In the genomic region with DNA sequence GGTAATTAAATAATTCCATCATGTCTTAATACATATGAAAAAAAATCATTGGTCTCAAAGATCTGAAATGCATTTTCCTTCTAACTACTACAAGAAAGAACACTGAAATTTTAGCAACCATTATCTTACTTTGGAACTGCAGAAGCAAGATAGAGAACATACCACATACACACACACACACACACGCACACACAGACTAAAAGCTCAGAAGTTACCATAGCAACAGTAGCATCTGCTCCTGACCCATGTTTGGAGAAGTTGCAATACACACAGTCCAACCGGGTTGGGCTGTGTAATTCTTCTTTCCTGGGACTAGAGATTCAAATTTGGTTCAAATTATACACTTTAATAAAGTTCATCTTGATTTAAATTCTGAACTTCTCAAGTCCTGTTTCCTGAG, we compare ENCODE assay signal across 33 cellular contexts.
DNase-seq lines count a peak whose midpoint lies in the region; ATAC-seq and TF ChIP-seq lines count a peak whose summit lies in the region.
"Had no signal": no experiment of that assay in that cellular context is flagged by ENCODE, and none has a peak within 500 bp of the region (broad histone marks: within the 10 kb centered on the region; RNA-seq: fewer than 3 reads in every experiment).

No MANE protein-coding gene starts in this region.

- H3K9ac ChIP-seq in adipocyte (ENCODE audit: low read length), result no peak overlapping the region
- H3K9ac ChIP-seq: BLaER1 treated with 17β-estradiol and CSF1 and Interleukin-3, amounts not matched to agents 10 nM and 100 nM had no signal

- no peak overlapping the region for H3K4me3 ChIP-seq in adipocyte (ENCODE audit: low read length)
- H3K4me3 ChIP-seq: BLaER1 treated with 17β-estradiol and CSF1 and Interleukin-3, amounts not matched to agents 10 nM and 100 nM; body of pancreas; dorsolateral prefrontal cortex; PC-9; prostate gland; right lobe of liver; spleen; vagina had no signal

- H3K4me1 ChIP-seq in adipocyte (ENCODE audit: control insufficient read depth, insufficient read depth, low read length), result no peaks in the 10 kb centered on the region
- H3K4me1 ChIP-seq: BLaER1 treated with 17β-estradiol and CSF1 and Interleukin-3, amounts not matched to agents 10 nM and 100 nM; body of pancreas; prostate gland; spleen; vagina had no signal

- no peaks in the 10 kb centered on the region; the same call in 1 of the 2 replicates for H3K27me3 Mint-ChIP-seq in HFFc6 (ENCODE audit: insufficient read depth)
- H3K27me3 Mint-ChIP-seq in activated T-cell treated with anti-CD3 and anti-CD28 coated beads, Interleukin-2, amount 50 U/mL, for 24 hours, result peaks cover 4% of the 10 kb centered on the region
- H3K27me3 Mint-ChIP-seq: activated CD4-positive, alpha-beta memory T cell treated with anti-CD3 and anti-CD28 coated beads for 36 hours; T-helper 17 cell had no signal

- H3K27ac Mint-ChIP-seq in HFFc6, result no peak overlapping the region
- H3K27ac Mint-ChIP-seq in activated T-cell treated with anti-CD3 and anti-CD28 coated beads, Interleukin-2, amount 50 U/mL, for 24 hours, result no peak overlapping the region
- H3K27ac Mint-ChIP-seq: activated CD4-positive, alpha-beta memory T cell treated with anti-CD3 and anti-CD28 coated beads for 36 hours; activated T-helper 1 cell treated with anti-CD3 and anti-CD28 coated beads, Interleukin-12 subunit alpha, Interleukin-12 subunit beta, Interleukin-2, Interleukin-4 antibody, amounts not matched to agents 30 ng/mL and 10 ng/mL and 1 ng/mL, durations not matched to agents 14 hours and 24 hours and 36 hours; stimulated activated naive CD8-positive, alpha-beta T cell treated with anti-CD3 and anti-CD28 coated beads, Interleukin-15, Interleukin-2, amounts not matched to agents 100 ng/mL and 50 ng/mL, for 24 hours; T-helper 17 cell had no signal

- ATAC-seq in GM21515 (IDR thresholded peaks at IDR 0.05; ENCODE audit: unreplicated experiment), result no peak
- no peak for ATAC-seq in HG03097 (IDR thresholded peaks at IDR 0.05; ENCODE audit: low FRiP score, unreplicated experiment)
- ATAC-seq: activated CD4-positive, CD25-positive, alpha-beta regulatory T cell treated with anti-CD3 and anti-CD28 coated beads, Interleukin-2, amount 50 U/mL, for 24 hours; body of pancreas; HCT116; right lobe of liver; Right ventricle myocardium inferior; T-helper 17 cell had no signal

- H3K27me3 ChIP-seq in adipocyte (replicated peaks; ENCODE audit: control insufficient read depth, insufficient read depth, low read length), result no peaks in the 10 kb centered on the region
- H3K27me3 ChIP-seq: BLaER1 treated with 17β-estradiol and CSF1 and Interleukin-3, amounts not matched to agents 10 nM and 100 nM; body of pancreas; neutrophil; right lobe of liver; spleen; vagina had no signal

- H3K36me3 Mint-ChIP-seq in HFFc6 (ENCODE audit: low read depth), result no peaks in the 10 kb centered on the region
- H3K36me3 Mint-ChIP-seq in activated T-cell treated with anti-CD3 and anti-CD28 coated beads, Interleukin-2, amount 50 U/mL, for 24 hours (ENCODE audit: low read depth), result no peaks in the 10 kb centered on the region
- H3K36me3 Mint-ChIP-seq: activated CD4-positive, alpha-beta memory T cell treated with anti-CD3 and anti-CD28 coated beads for 36 hours had no signal

- H3K9me3 ChIP-seq in adipocyte (ENCODE audit: control insufficient read depth, low read length), result no peaks in the 10 kb centered on the region
- H3K9me3 ChIP-seq: BLaER1 treated with 17β-estradiol and CSF1 and Interleukin-3, amounts not matched to agents 10 nM and 100 nM; body of pancreas; neutrophil; prostate gland; right lobe of liver; spleen; vagina had no signal

- no peak for TF ChIP-seq CTCF in HFFc6 (IDR thresholded peaks at IDR 0.05)

- H3K4me1 Mint-ChIP-seq in HFFc6 (ENCODE audit: low read depth), result no peaks in the 10 kb centered on the region
- no peaks in the 10 kb centered on the region for H3K4me1 Mint-ChIP-seq in activated T-cell treated with anti-CD3 and anti-CD28 coated beads, Interleukin-2, amount 50 U/mL, for 24 hours (ENCODE audit: low read depth)
- H3K4me1 Mint-ChIP-seq: T-helper 17 cell had no signal

- peak; percentile 28 for DNase-seq in Ammon's horn (ENCODE audit: low spot score)
- peak; percentile 4 for DNase-seq in HFFc6
- DNase-seq in adipocyte (ENCODE audit: low read depth), result peak; percentile 40
- DNase-seq in fibroblast of the conjunctiva (ENCODE audit: low read depth), result peak; percentile 5
- no peak for DNase-seq in activated T-cell treated with anti-CD3 and anti-CD28 coated beads, Interleukin-2, amount 50 U/mL, for 24 hours
- DNase-seq: activated CD4-positive, alpha-beta memory T cell treated with anti-CD3 and anti-CD28 coated beads for 36 hours; activated CD8-positive, alpha-beta memory T cell treated with anti-CD3 and anti-CD28 coated beads, Interleukin-2, amount 50 U/mL, for 4 hours; activated naive CD4-positive, alpha-beta T cell treated with Interleukin-2 at 50 U/mL for 16 hours; body of pancreas; cerebellar nuclear complex; COR-L47; dorsolateral prefrontal cortex; IMR-90; NCI-H1694; NCI-H2171; NCI-H510A; PC-9; right lobe of liver; spleen; stimulated activated CD4-positive, alpha-beta T cell treated with anti-CD3 and anti-CD28 coated beads, Interleukin-2, amount 100 ng/mL, for 24 hours; stimulated activated CD8-positive, alpha-beta memory T cell treated with anti-CD3 and anti-CD28 coated beads, Interleukin-4, amount 100 ng/mL, for 48 hours; T-helper 17 cell had no signal

- no peak overlapping the region for H3K4me3 Mint-ChIP-seq in HFFc6
- H3K4me3 Mint-ChIP-seq in activated T-cell treated with anti-CD3 and anti-CD28 coated beads, Interleukin-2, amount 50 U/mL, for 24 hours, result no peak overlapping the region
- H3K4me3 Mint-ChIP-seq: activated CD4-positive, alpha-beta memory T cell treated with anti-CD3 and anti-CD28 coated beads for 36 hours; activated T-helper 1 cell treated with anti-CD3 and anti-CD28 coated beads, Interleukin-12 subunit alpha, Interleukin-12 subunit beta, Interleukin-2, Interleukin-4 antibody, amounts not matched to agents 30 ng/mL and 10 ng/mL and 1 ng/mL, durations not matched to agents 14 hours and 24 hours and 36 hours; stimulated activated naive CD8-positive, alpha-beta T cell treated with anti-CD3 and anti-CD28 coated beads, Interleukin-15, Interleukin-2, amounts not matched to agents 100 ng/mL and 50 ng/mL, for 24 hours; T-helper 17 cell had no signal

- no peaks in the 10 kb centered on the region for H3K36me3 ChIP-seq in adipocyte (ENCODE audit: control insufficient read depth, insufficient read depth, low read length, severe bottlenecking)
- H3K36me3 ChIP-seq: BLaER1 treated with 17β-estradiol and CSF1 and Interleukin-3, amounts not matched to agents 10 nM and 100 nM; neutrophil; prostate gland; right lobe of liver; spleen; vagina had no signal

- no peaks in the 10 kb centered on the region for H3K9me3 Mint-ChIP-seq in HFFc6
- no peaks in the 10 kb centered on the region for H3K9me3 Mint-ChIP-seq in activated T-cell treated with anti-CD3 and anti-CD28 coated beads, Interleukin-2, amount 50 U/mL, for 24 hours
- H3K9me3 Mint-ChIP-seq: activated CD4-positive, alpha-beta memory T cell treated with anti-CD3 and anti-CD28 coated beads for 36 hours; activated T-helper 1 cell treated with anti-CD3 and anti-CD28 coated beads, Interleukin-12 subunit alpha, Interleukin-12 subunit beta, Interleukin-2, Interleukin-4 antibody, amounts not matched to agents 30 ng/mL and 10 ng/mL and 1 ng/mL, durations not matched to agents 14 hours and 24 hours and 36 hours; stimulated activated naive CD8-positive, alpha-beta T cell treated with anti-CD3 and anti-CD28 coated beads, Interleukin-15, Interleukin-2, amounts not matched to agents 100 ng/mL and 50 ng/mL, for 24 hours had no signal
